Comparison of ENCODE assay signal across 10 cellular contexts in genomic region chr14:100524933-100525243, GRCh38.
DNase-seq lines count a peak whose midpoint lies in the region; ATAC-seq, FAIRE-seq and TF ChIP-seq lines count a peak whose summit lies in the region.
"Had no signal": no experiment of that assay in that cellular context is flagged by ENCODE, and none has a peak within 500 bp of the region (broad histone marks: within the 10 kb centered on the region; RNA-seq: fewer than 3 reads in every experiment).

No MANE protein-coding gene starts in this region.

- H2BK12ac ChIP-seq in H1 (ENCODE audit: low read depth, low read length) = no peak overlapping the region

- H3K36me3 ChIP-seq in H1 (ENCODE audit: control insufficient read depth in 2 of 4, insufficient read depth in 4 of 4, low read length in 3 of 4) (peaks cover 0 to 5% (median 0%) of the 10 kb centered on the region in 4 experiments; a peak in 1 of 8 replicates), parathyroid adenoma (ENCODE audit: control insufficient read depth, insufficient read depth, low read length) (no peaks in the 10 kb centered on the region)

- no peak overlapping the region for H3K14ac ChIP-seq in H1 (ENCODE audit: insufficient read length)

- H3K4me1 ChIP-seq in H1 (replicated peaks in 1 of 4; ENCODE audit: control insufficient read depth in 3 of 4, insufficient read depth in 4 of 4, low read length in 3 of 4) = peaks cover 2 to 8% (median 5%) of the 10 kb centered on the region in 4 experiments; a peak in 4 of 7 replicates
- no peaks in the 10 kb centered on the region for H3K4me1 ChIP-seq in parathyroid adenoma

- TF ChIP-seq RAD21 in H1 (IDR thresholded peaks at IDR 0.05 in 1 of 2, conservative IDR thresholded peaks at IDR 0.05 in 1 of 2; ENCODE audit: low read depth in 2 of 2, low read length in 2 of 2) = peak; percentile 89 to 92

- no peak for FAIRE-seq in H1 (lab: Jason Lieb, UNC)

- TF ChIP-seq EP300 in H1 (IDR thresholded peaks at IDR 0.05; ENCODE audit: borderline replicate concordance in 1 of 2, low read depth in 2 of 2, low read length in 2 of 2) = no peak

- no peak overlapping the region for H4K8ac ChIP-seq in H1 (ENCODE audit: extremely low read depth, insufficient read depth, low read length)

- no peak overlapping the region for H3K4ac ChIP-seq in H1 (replicated peaks; ENCODE audit: insufficient read length, low read depth, low read length)

- H3K23ac ChIP-seq in H1 (ENCODE audit: insufficient read length) = no peak overlapping the region

- CTCF ChIA-PET in H1 (lab: Charles Lee; ENCODE audit: partially characterized antibody) = interaction anchor here (0.6 to 5.1 kb wide), 45 partner anchors 10 to 1420 kb away, joined by 3 to 91 read pairs (median 5); no protein-coding TSS in a partner anchor

- H3K79me1 ChIP-seq in H1 (ENCODE audit: low read depth, low read length) = no peaks in the 10 kb centered on the region

- H3K23me2 ChIP-seq in H1 (ENCODE audit: low read depth, low read length) = peaks cover 7% of the 10 kb centered on the region; the same call in 1 of the 2 replicates

- H3K79me2 ChIP-seq in H1 (ENCODE audit: control insufficient read depth in 1 of 2, insufficient read depth in 2 of 2, low read length in 2 of 2) (no peaks in the 10 kb centered on the region), parathyroid adenoma (no peaks in the 10 kb centered on the region)

- H3K56ac ChIP-seq in H1 (replicated peaks; ENCODE audit: insufficient read length, low read depth, low read length) = no peak overlapping the region

- no peak overlapping the region for H2AK5ac ChIP-seq in H1 (ENCODE audit: low read depth, low read length)

- peaks cover 0 to 12% of the 10 kb centered on the region in 2 experiments for H4K20me1 ChIP-seq in H1 (replicated peaks in 1 of 2; ENCODE audit: control insufficient read depth in 1 of 2, insufficient read depth in 2 of 2, low read length in 2 of 2)

- H2BK20ac ChIP-seq in H1 (ENCODE audit: low read length) = no peak overlapping the region

- H2AFZ ChIP-seq in H1 (ENCODE audit: low read length) (no peak overlapping the region), parathyroid adenoma (no peak overlapping the region)

- TF ChIP-seq CTCF in H1 (IDR thresholded peaks at IDR 0.05; ENCODE audit: control extremely low read depth in 1 of 3, insufficient read depth in 1 of 3, low read depth in 1 of 3, low read length in 3 of 3) (peak; percentile 61 to 88 (median 67)), parathyroid adenoma (IDR thresholded peaks at IDR 0.05) (peak; percentile 34)

- H3K18ac ChIP-seq in H1 (ENCODE audit: extremely low read depth, low read length) = no peak overlapping the region

- 71% methylated on average over 8 of the region's 8 CpGs; no CpG with 5 or more reads in 1 of the 2 experiments for WGBS in H1 (ENCODE audit: extremely low coverage in 1 of 2, insufficient coverage in 1 of 2, insufficient read length in 1 of 2, insufficient replicate concordance in 2 of 2, low coverage in 1 of 2, low lambda C conversion rate in 2 of 2, missing lambda C conversion rate in 1 of 2), 2 experiments

- H3K4me3 ChIP-seq in H1 (ENCODE audit: extremely low read depth in 1 of 4, insufficient read depth in 2 of 4, low read depth in 3 of 4, low read length in 4 of 4) = no peak overlapping the region
- H3K4me3 ChIP-seq in parathyroid adenoma (ENCODE audit: low read depth, low read length) = no peak overlapping the region
- H3K4me3 ChIP-seq: BLaER1 treated with 17β-estradiol and CSF1 and Interleukin-3, amounts not matched to agents 10 nM and 100 nM had no signal

- H3K9me3 ChIP-seq in H1 (ENCODE audit: insufficient read depth in 2 of 2, low read depth in 1 of 2, low read length in 1 of 2) (no peaks in the 10 kb centered on the region), parathyroid adenoma (ENCODE audit: control insufficient read depth, low read length) (no peaks in the 10 kb centered on the region)

- H2BK15ac ChIP-seq in H1 (ENCODE audit: low read length) = no peak overlapping the region

- no peak for ATAC-seq in GM18873 (IDR thresholded peaks at IDR 0.05; ENCODE audit: low FRiP score, unreplicated experiment)

- H3K27ac ChIP-seq in H1 (ENCODE audit: low read depth, low read length) = no peak overlapping the region
- no peak overlapping the region for H3K27ac ChIP-seq in parathyroid adenoma
- H3K27ac ChIP-seq: BLaER1 treated with 17β-estradiol and CSF1 and Interleukin-3, amounts not matched to agents 10 nM and 100 nM had no signal

- DNase-seq in SIG-M5 treated with dmso at 0.1 percent for 504 hours (lab: John Stamatoyannopoulos, UW; ENCODE audit: unreplicated experiment) = peak; percentile 28
- no peak for DNase-seq in SIG-M5 (lab: John Stamatoyannopoulos, UW)
- peak; percentile 68 for DNase-seq in NCI-H2107 treated with DMSO at 0.1 percent for 48 hours (lab: John Stamatoyannopoulos, UW; ENCODE audit: unreplicated experiment)
- DNase-seq in H1 (ENCODE audit: low read depth in 1 of 2, low spot score in 2 of 2) = peak in 1 of 2 experiments; percentile 75
- DNase-seq in NCI-H2171 treated with DMSO at 0.1 percent for 48 hours (lab: John Stamatoyannopoulos, UW) = no peak
- no peak for DNase-seq in pons (ENCODE audit: low spot score)
- DNase-seq: foreskin melanocyte had no signal

- no peak for TF ChIP-seq POLR2A in H1 (IDR thresholded peaks at IDR 0.05; ENCODE audit: control extremely low read depth in 1 of 2, low read depth in 2 of 2, low read length in 2 of 2)

- no peak overlapping the region for H4K91ac ChIP-seq in H1 (replicated peaks; ENCODE audit: insufficient read length, low read length)

- H4K5ac ChIP-seq in H1 (ENCODE audit: insufficient read length, low read depth, low read length) = no peak overlapping the region

- H2BK120ac ChIP-seq in H1 (replicated peaks; ENCODE audit: low read depth, low read length) = no peak overlapping the region

- POLR2A ChIA-PET in H1 (lab: Charles Lee; ENCODE audit: partially characterized antibody) = interaction anchor here (1.1 kb wide), 1 partner anchor 121 kb away, joined by 3 read pairs; no protein-coding TSS in a partner anchor

- H3K4me2 ChIP-seq in H1 (ENCODE audit: insufficient read depth in 1 of 2, low read depth in 2 of 2, low read length in 2 of 2) (no peak overlapping the region), parathyroid adenoma (ENCODE audit: low read length) (no peak overlapping the region)
- H3K4me2 ChIP-seq: BLaER1 treated with 17β-estradiol and CSF1 and Interleukin-3, amounts not matched to agents 10 nM and 100 nM had no signal

- H3K27me3 ChIP-seq in H1 (replicated peaks in 1 of 4; ENCODE audit: control insufficient read depth in 3 of 4, extremely low read depth in 1 of 4, insufficient read depth in 3 of 4, low read length in 3 of 4) (no peaks in the 10 kb centered on the region; a peak in 1 of 7 replicates), parathyroid adenoma (ENCODE audit: control insufficient read depth, insufficient read depth, low read length) (no peaks in the 10 kb centered on the region)
- H3K27me3 ChIP-seq: BLaER1 treated with 17β-estradiol and CSF1 and Interleukin-3, amounts not matched to agents 10 nM and 100 nM had no signal

- H2BK5ac ChIP-seq in H1 (ENCODE audit: low read depth, low read length) = no peak overlapping the region

- no peak overlapping the region for H3K9ac ChIP-seq in H1 (replicated peaks in 1 of 4; ENCODE audit: extremely low read depth in 1 of 4, low read depth in 3 of 4, low read length in 3 of 4)
- no peak overlapping the region for H3K9ac ChIP-seq in parathyroid adenoma
- H3K9ac ChIP-seq: BLaER1 treated with 17β-estradiol and CSF1 and Interleukin-3, amounts not matched to agents 10 nM and 100 nM had no signal

TF ChIP-seq in H1, 55 proteins besides CTCF, POLR2A, EP300 and RAD21:
- TF ChIP-seq CHD2 (IDR thresholded peaks at IDR 0.05; ENCODE audit: low read length) (no peak), E2F6 (IDR thresholded peaks at IDR 0.05) (no peak), SUZ12 (IDR thresholded peaks at IDR 0.05; ENCODE audit: low read length) (no peak), TBP (IDR thresholded peaks at IDR 0.05; ENCODE audit: low read depth, low read length) (no peak), RNF2 (IDR thresholded peaks at IDR 0.05; ENCODE audit: borderline replicate concordance, low read depth, low read length, missing control alignments, poor library complexity, severe bottlenecking) (no peak), CHD1 (IDR thresholded peaks at IDR 0.05; ENCODE audit: low read depth, low read length) (no peak), KDM4A (IDR thresholded peaks at IDR 0.05; ENCODE audit: low read depth, low read length, severe bottlenecking) (no peak), SRF (IDR thresholded peaks at IDR 0.05; ENCODE audit: low read depth, low read length) (no peak), POU5F1 (IDR thresholded peaks at IDR 0.05; ENCODE audit: low read depth, low read length) (no peak), NRF1 (IDR thresholded peaks at IDR 0.05; ENCODE audit: low read depth, low read length) (no peak), MAFK (IDR thresholded peaks at IDR 0.05; ENCODE audit: low read depth, low read length) (no peak), BCL11A (IDR thresholded peaks at IDR 0.05; ENCODE audit: low read depth in 2 of 2, low read length in 2 of 2) (no peak), JUN (IDR thresholded peaks at IDR 0.05; ENCODE audit: low read depth, low read length) (no peak), ZNF274 (IDR thresholded peaks at IDR 0.05; ENCODE audit: borderline replicate concordance, extremely low read depth, low read length) (no peak), CBX8 (IDR thresholded peaks at IDR 0.05; ENCODE audit: borderline replicate concordance, low read depth, low read length) (no peak), YY1 (IDR thresholded peaks at IDR 0.05; ENCODE audit: low read depth, low read length) (no peak), RXRA (IDR thresholded peaks at IDR 0.05; ENCODE audit: insufficient read depth, low read depth, low read length) (no peak), POLR2AphosphoS5 (IDR thresholded peaks at IDR 0.05; ENCODE audit: low read depth, low read length) (no peak), JUND (IDR thresholded peaks at IDR 0.05; ENCODE audit: low read length) (no peak)
TF ChIP-seq in H1: peak in this region for 0.

Comparison
In these comparisons a context has a peak if more than half of its experiments do, and no peak if none do; other contexts are left out.
1. DNase-seq: peak in SIG-M5 treated with dmso at 0.1 percent for 504 hours (single experiment) and NCI-H2107 treated with DMSO at 0.1 percent for 48 hours (single experiment); none in SIG-M5 (single experiment), NCI-H2171 treated with DMSO at 0.1 percent for 48 hours (single experiment) and pons (single experiment).